1 cellular context compared by ENCODE assay signal in the genomic region with DNA sequence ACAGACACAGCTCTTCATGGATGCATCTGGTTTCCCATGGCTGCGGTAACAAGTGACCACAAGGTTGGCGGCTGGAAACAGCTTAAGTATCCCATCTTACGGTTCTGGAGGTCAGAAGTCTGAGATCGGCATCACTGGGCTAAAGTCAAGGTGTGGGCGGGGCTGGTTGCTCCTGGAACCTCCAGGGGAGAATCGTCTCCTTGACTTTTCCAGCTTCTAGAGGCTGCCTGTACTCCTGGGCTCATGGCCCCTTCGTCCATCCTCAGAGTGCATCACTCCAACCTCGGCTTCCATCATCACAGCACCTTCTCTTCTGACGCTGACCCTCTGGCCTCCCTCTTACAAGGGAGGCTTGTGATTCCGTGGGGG.
TF ChIP-seq lines count a peak whose summit lies in the region.

No MANE protein-coding gene starts in this region.

TF ChIP-seq in endothelial cell of umbilical vein, 7 proteins besides CTCF, POLR2A, EP300 and RAD21:
- TF ChIP-seq, protein P1, sequence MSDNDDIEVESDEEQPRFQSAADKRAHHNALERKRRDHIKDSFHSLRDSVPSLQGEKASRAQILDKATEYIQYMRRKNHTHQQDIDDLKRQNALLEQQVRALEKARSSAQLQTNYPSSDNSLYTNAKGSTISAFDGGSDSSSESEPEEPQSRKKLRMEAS (IDR thresholded peaks at IDR 0.05; ENCODE audit: insufficient read depth, insufficient read length): no peak
- TF ChIP-seq MYC (IDR thresholded peaks at IDR 0.05; ENCODE audit: low read depth, low read length) (no peak), POLR2AphosphoS5 (IDR thresholded peaks at IDR 0.05; ENCODE audit: insufficient read depth, low read depth, low read length) (no peak), FOS (IDR thresholded peaks at IDR 0.05; ENCODE audit: borderline replicate concordance, insufficient read depth, low read length) (no peak), GATA2 (IDR thresholded peaks at IDR 0.05; ENCODE audit: insufficient read depth, insufficient read length, low read depth, low read length) (no peak), JUN (IDR thresholded peaks at IDR 0.05; ENCODE audit: borderline replicate concordance, insufficient read depth, insufficient read length, low read depth) (no peak), EZH2 (IDR thresholded peaks at IDR 0.05; ENCODE audit: borderline replicate concordance, low read depth, low read length, severe bottlenecking) (no peak)
